Comparison of ENCODE assay signal across 16 cellular contexts in the genomic region with DNA sequence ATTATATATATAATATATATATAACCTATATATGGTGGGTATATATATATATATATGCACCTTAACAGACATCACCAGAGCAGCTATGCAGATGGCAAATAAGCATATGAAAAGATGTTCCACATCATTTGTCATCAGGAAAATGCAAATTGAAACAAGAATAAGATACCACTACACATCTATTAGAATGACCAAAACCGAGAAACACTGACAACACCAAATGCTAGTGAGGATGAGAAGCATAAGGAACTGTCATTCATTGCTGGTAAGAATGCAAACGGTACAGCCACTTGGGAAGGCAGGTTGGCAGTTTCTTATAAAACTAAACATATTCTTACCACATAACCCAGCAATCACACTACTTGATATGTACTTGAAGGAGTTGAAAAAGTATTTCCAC.
DNase-seq lines count a peak whose midpoint lies in the region; ATAC-seq lines count a peak whose summit lies in the region.
"Had no signal": no experiment of that assay in that cellular context is flagged by ENCODE, and none has a peak within 500 bp of the region (broad histone marks: within the 10 kb centered on the region; RNA-seq: fewer than 3 reads in every experiment).

No MANE protein-coding gene starts in this region.

- ATAC-seq in GM18907 (IDR thresholded peaks at IDR 0.05; ENCODE audit: unreplicated experiment) (peak; percentile 99), GM21529 (IDR thresholded peaks at IDR 0.05; ENCODE audit: unreplicated experiment) (peak; percentile 91), HG03039 (IDR thresholded peaks at IDR 0.05; ENCODE audit: unreplicated experiment) (peak; percentile 85), HG03575 (IDR thresholded peaks at IDR 0.05; ENCODE audit: extremely low read depth, insufficient number of reproducible peaks, low FRiP score, unreplicated experiment) (peak; percentile 87)
- ATAC-seq: HCT116 had no signal

- DNase-seq in ecto neural progenitor cell (ENCODE audit: low spot score) = no peak
- no peak for DNase-seq in activated T-cell treated with anti-CD3 and anti-CD28 coated beads, Interleukin-2, amount 50 U/mL, for 48 hours
- no peak for DNase-seq in NK-92 treated with Interleukin-12 subunit alpha and Interleukin-12 subunit beta, amount 100 ng/mL, for 24 hours (lab: John Stamatoyannopoulos, UW)
- DNase-seq in NCI-H2171 (lab: John Stamatoyannopoulos, UW) = no peak
- DNase-seq: activated T-cell treated with anti-CD3 and anti-CD28 coated beads for 4 hours, adrenal gland, DND-41, mammary epithelial cell, NCI-H1417, NCI-H524, Peyer's patch had no signal
